ENCODE assay signal across 8 cellular contexts in the genomic region with DNA sequence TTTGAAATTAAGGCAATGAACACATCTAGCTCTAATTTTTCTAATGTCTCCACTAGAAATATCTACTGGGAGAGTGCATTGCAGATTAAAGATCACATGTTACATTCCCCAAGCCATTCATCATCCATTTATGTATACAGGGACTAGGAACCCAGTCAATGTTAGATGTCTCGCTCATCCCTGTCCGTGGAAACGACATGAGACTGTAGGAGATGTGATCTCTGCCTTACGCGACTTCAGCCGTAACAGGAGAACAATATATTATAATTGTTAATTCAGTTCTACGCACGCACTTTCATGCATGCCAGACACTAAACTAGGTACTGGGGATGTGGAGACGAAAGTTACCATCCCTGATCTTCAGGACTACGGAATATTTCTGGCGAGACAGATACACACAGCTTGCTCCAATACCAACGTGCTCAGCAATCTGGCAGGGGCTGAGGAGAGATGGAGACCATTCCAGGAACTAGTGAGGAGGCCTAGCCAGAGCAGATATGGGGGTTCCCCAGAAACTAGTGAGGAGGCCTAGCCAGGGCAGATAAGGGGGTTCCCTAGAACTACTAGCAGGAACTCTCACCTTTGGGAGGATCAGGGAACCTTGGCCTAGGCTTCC.
DNase-seq lines count a peak whose midpoint lies in the region; TF ChIP-seq lines count a peak whose summit lies in the region.

No MANE protein-coding gene starts in this region.

- DNase-seq in DMS53 (lab: John Stamatoyannopoulos, UW) (peak; percentile 77), foreskin fibroblast (no peak), KG1 (lab: John Stamatoyannopoulos, UW) (no peak), NCI-H187 treated with DMSO at 0.1 percent for 48 hours (lab: John Stamatoyannopoulos, UW) (no peak)
- no peak for DNase-seq in stimulated activated CD8-positive, alpha-beta memory T cell treated with anti-CD3 and anti-CD28 coated beads, Interleukin-4, amount 100 ng/mL, for 48 hours

- TF ChIP-seq CTCF in HEK293 (tag by site-specific recombination; IDR thresholded peaks at IDR 0.05), result no peak
- TF ChIP-seq CTCF in VCaP (conservative IDR thresholded peaks at IDR 0.05), result no peak
- no peak for TF ChIP-seq CTCF in foreskin fibroblast (IDR thresholded peaks at IDR 0.05; ENCODE audit: low read depth, low read length)

- peak overlapping the region; percentile 50 for H3K9ac ChIP-seq in rectal smooth muscle tissue (ENCODE audit: low read length)

- CTCF ChIA-PET in HEK293 (lab: Yijun Ruan, JAX), result interaction anchor here (0.6 to 0.9 kb wide), 3 partner anchors 14 to 434 kb away, joined by 3 to 4 read pairs (median 4); no protein-coding TSS in a partner anchor

- H3K4me1 ChIP-seq in HEK293 (ENCODE audit: control insufficient read depth, insufficient read depth, low read length) (no peaks in the 10 kb centered on the region), rectal smooth muscle tissue (ENCODE audit: control insufficient read depth, insufficient read depth, low read length) (peaks cover 5% of the 10 kb centered on the region)

- POLR2A ChIA-PET in HEK293 (lab: Yijun Ruan, JAX), result interaction anchor here (0.6 to 1.4 kb wide), 7 partner anchors 12 to 252 kb away, joined by 3 to 6 read pairs (median 3); a partner anchor contains a TSS

- peaks cover 0 to 13% of the 10 kb centered on the region in 2 experiments; a peak in 2 of 3 replicates for H3K36me3 ChIP-seq in HEK293 (ENCODE audit: control insufficient read depth in 2 of 2, insufficient read depth in 1 of 2, low read length in 2 of 2)
- H3K36me3 ChIP-seq in rectal smooth muscle tissue (ENCODE audit: control insufficient read depth, insufficient read depth, low read length), result peaks cover 1% of the 10 kb centered on the region

- H3K27me3 ChIP-seq in rectal smooth muscle tissue (ENCODE audit: control insufficient read depth, insufficient read depth, low read length), result no peaks in the 10 kb centered on the region

- H3K27ac ChIP-seq in HEK293 (ENCODE audit: extremely low read depth, low read depth, low read length) (no peak overlapping the region; the same call in 1 of the 2 replicates), VCaP (peak overlapping the region; percentile 98), rectal smooth muscle tissue (ENCODE audit: low read depth, low read length) (peak overlapping the region; percentile 88)

- H3K4me3 ChIP-seq in HEK293 (ENCODE audit: low read depth, low read length) (peak overlapping the region; percentile 78), foreskin fibroblast (ENCODE audit: low read depth in 1 of 2, low read length in 2 of 2) (peak overlapping the region; percentile 77 to 83), rectal smooth muscle tissue (ENCODE audit: low read length) (peak overlapping the region; percentile 83)

- no peaks in the 10 kb centered on the region for H3K9me3 ChIP-seq in HEK293 (ENCODE audit: control insufficient read depth, insufficient read depth, low read depth, low read length)

TF ChIP-seq in HEK293, 187 proteins besides CTCF, POLR2A, EP300 and RAD21:
- TF ChIP-seq ZNF521 (tag by site-specific recombination; IDR thresholded peaks at IDR 0.05) (no peak), ZNF664 (tag by site-specific recombination; IDR thresholded peaks at IDR 0.05) (no peak), TCF7L2 (IDR thresholded peaks at IDR 0.05; ENCODE audit: borderline replicate concordance, low read depth, low read length) (peak; percentile 52; the same call in 1 of the 2 replicates), IKZF3 (tag by site-specific recombination; IDR thresholded peaks at IDR 0.05) (no peak)
- TF ChIP-seq, protein P1, sequence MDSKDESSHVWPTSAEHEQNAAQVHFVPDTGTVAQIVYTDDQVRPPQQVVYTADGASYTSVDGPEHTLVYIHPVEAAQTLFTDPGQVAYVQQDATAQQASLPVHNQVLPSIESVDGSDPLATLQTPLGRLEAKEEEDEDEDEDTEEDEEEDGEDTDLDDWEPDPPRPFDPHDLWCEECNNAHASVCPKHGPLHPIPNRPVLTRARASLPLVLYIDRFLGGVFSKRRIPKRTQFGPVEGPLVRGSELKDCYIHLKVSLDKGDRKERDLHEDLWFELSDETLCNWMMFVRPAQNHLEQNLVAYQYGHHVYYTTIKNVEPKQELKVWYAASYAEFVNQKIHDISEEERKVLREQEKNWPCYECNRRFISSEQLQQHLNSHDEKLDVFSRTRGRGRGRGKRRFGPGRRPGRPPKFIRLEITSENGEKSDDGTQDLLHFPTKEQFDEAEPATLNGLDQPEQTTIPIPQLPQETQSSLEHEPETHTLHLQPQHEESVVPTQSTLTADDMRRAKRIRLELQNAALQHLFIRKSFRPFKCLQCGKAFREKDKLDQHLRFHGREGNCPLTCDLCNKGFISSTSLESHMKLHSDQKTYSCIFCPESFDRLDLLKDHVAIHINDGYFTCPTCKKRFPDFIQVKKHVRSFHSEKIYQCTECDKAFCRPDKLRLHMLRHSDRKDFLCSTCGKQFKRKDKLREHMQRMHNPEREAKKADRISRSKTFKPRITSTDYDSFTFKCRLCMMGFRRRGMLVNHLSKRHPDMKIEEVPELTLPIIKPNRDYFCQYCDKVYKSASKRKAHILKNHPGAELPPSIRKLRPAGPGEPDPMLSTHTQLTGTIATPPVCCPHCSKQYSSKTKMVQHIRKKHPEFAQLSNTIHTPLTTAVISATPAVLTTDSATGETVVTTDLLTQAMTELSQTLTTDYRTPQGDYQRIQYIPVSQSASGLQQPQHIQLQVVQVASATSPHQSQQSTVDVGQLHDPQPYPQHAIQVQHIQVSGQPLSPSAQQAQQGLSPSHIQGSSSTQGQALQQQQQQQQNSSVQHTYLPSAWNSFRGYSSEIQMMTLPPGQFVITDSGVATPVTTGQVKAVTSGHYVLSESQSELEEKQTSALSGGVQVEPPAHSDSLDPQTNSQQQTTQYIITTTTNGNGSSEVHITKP (tag by site-specific recombination; IDR thresholded peaks at IDR 0.05), result 0 out of 2 replicates have a peak, but pooled peaks have one; percentile 11
